24 cellular contexts compared by ENCODE assay signal in genomic region chr9:130880599-130881220, GRCh38. TPM values are rescaled to one million over a fixed set of nuclear protein-coding genes. Genes with fewer than 3 reads are reported as not detected.
"Had no signal": no experiment of that assay in that cellular context is flagged by ENCODE, and none has a peak within 500 bp of the region (broad histone marks: within the 10 kb centered on the region; RNA-seq: fewer than 3 reads in every experiment).

No MANE protein-coding gene starts in this region.

- FAIRE-seq: HepG2, RCC 7860 had no signal

- ATAC-seq: HepG2, SK-N-SH treated with all-trans-retinoic acid at 6 μM for 48 hours had no signal

- H3K4me1 ChIP-seq: SJCRH30 had no signal

- H3K9me3 ChIP-seq: SJCRH30 had no signal

- DNase-seq: IMR-90, Kasumi-1, MM.1S, NCI-H1092 treated with DMSO at 0.1 percent for 48 hours, NCI-H1436, NCI-H187, NCI-H2029, NCI-H2081 treated with DMSO at 0.1 percent for 48 hours, NCI-H2171, NCI-H226, NCI-H446, NCI-H510A, NCI-H524 treated with DMSO at 0.1 percent for 48 hours, NCI-H69, NCI-H774, RPMI8226, SHP77 treated with DMSO at 0.1 percent for 48 hours, SJCRH30 had no signal

- H3K27me3 ChIP-seq: SJCRH30 had no signal

- H3K4me3 ChIP-seq: SJCRH30 had no signal

- H3K4me2 ChIP-seq: KMS-11 had no signal

- H3K9ac ChIP-seq: KMS-11 had no signal

- H3K27ac ChIP-seq: KMS-11, SJCRH30 had no signal

RNA-seq across cellular contexts. Expression of gene QRFP, which starts 15.9 kb away (rescaled TPM):
- total RNA-seq: HepG2, HT1080, IMR-90, M059J, SJCRH30 had no signal
- polyA plus RNA-seq: HepG2, IMR-90 had no signal
